Comparison of ENCODE assay signal across 21 cellular contexts in the genomic region with DNA sequence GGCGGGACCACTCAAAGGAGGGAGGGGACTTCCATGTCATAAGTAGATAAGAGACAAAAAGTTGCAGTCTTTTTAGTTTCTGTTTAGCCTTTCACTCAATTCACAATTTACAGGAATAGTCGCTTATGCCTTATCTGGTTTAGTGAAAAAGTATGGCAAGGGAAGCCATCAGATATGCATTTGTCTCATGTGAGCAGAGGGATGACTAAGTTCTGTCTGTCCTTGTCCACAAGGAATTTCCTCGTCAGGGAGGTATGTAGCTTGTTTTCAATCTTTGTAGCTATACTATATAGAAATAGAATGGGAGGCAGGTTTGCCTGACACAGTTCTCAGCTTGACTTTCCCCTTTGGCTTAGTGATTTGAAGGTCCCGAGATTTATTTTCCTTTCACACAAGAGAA.
DNase-seq lines count a peak whose midpoint lies in the region; ATAC-seq and TF ChIP-seq lines count a peak whose summit lies in the region.
"Had no signal": no experiment of that assay in that cellular context is flagged by ENCODE, and none has a peak within 500 bp of the region (broad histone marks: within the 10 kb centered on the region; RNA-seq: fewer than 3 reads in every experiment).

No MANE protein-coding gene starts in this region.

- H3K4me2 ChIP-seq in smooth muscle cell = no peak overlapping the region

- 65% methylated on average over 4 of the region's 4 CpGs for WGBS in smooth muscle cell (ENCODE audit: low lambda C conversion rate)

- H3F3A ChIP-seq in smooth muscle cell (ENCODE audit: low read depth) = no peaks in the 10 kb centered on the region

- DNase-seq in ELR (ENCODE audit: low read depth) = peak; percentile 51
- DNase-seq in foreskin fibroblast = peak; percentile 35 to 64
- DNase-seq in smooth muscle cell (lab: John Stamatoyannopoulos, UW; ENCODE audit: unreplicated experiment) = no peak
- DNase-seq in NCI-H82 (lab: John Stamatoyannopoulos, UW) = no peak
- DNase-seq in SHP77 treated with DMSO at 0.1 percent for 48 hours (lab: John Stamatoyannopoulos, UW) = no peak
- DNase-seq: activated CD8-positive, alpha-beta T cell treated with anti-CD3 and anti-CD28 coated beads, Interleukin-2, amount 10 ng/mL, durations not matched to agents 7 days and 5 days; anterior cingulate cortex; CD4-positive, CD25-positive, alpha-beta regulatory T cell; dermis blood vessel endothelial cell; glutamatergic neuron; kidney glomerular epithelial cell; NCI-H2171; NCI-H526; stimulated activated CD4-positive, alpha-beta T cell treated with anti-CD3 and anti-CD28 coated beads, Interleukin-2, amount 100 ng/mL, for 48 hours had no signal

- peak; percentile 18; the same call in 1 of the 3 replicates for ATAC-seq in SK-N-SH treated with all-trans-retinoic acid at 6 μM for 48 hours
- ATAC-seq in GM19452 (IDR thresholded peaks at IDR 0.05; ENCODE audit: unreplicated experiment) = no peak
- ATAC-seq: activated CD8-positive, alpha-beta T cell treated with anti-CD3 and anti-CD28 coated beads, Interleukin-2, amount 10 ng/mL, durations not matched to agents 7 days and 5 days; activated naive CD4-positive, alpha-beta T cell treated with anti-CD3 and anti-CD28 coated beads, Interleukin-2, amount 50 U/mL, for 72 hours had no signal

- H3K4me3 ChIP-seq in foreskin fibroblast (ENCODE audit: low read depth in 1 of 2, low read length in 2 of 2) (no peak overlapping the region), smooth muscle cell (no peak overlapping the region)
- H3K4me3 ChIP-seq: lung, right atrium auricular region, SJSA1 had no signal

- no peak for TF ChIP-seq CTCF in foreskin fibroblast (IDR thresholded peaks at IDR 0.05; ENCODE audit: low read depth, low read length)
- no peak for TF ChIP-seq CTCF in smooth muscle cell (IDR thresholded peaks at IDR 0.05; ENCODE audit: borderline replicate concordance, insufficient read depth, poor library complexity, severe bottlenecking)

- H3K9ac ChIP-seq in smooth muscle cell (ENCODE audit: low read depth) = no peak overlapping the region
- H3K9ac ChIP-seq: parathyroid adenoma had no signal

- H3K79me2 ChIP-seq in smooth muscle cell (ENCODE audit: low read depth) = no peaks in the 10 kb centered on the region
- H3K79me2 ChIP-seq: parathyroid adenoma had no signal

- H3K4me1 ChIP-seq in smooth muscle cell (ENCODE audit: low read depth) = no peaks in the 10 kb centered on the region
- H3K4me1 ChIP-seq: parathyroid adenoma, right atrium auricular region had no signal

- H3K36me3 ChIP-seq in smooth muscle cell (ENCODE audit: low read depth) = no peaks in the 10 kb centered on the region
- H3K36me3 ChIP-seq: right atrium auricular region, SJSA1 had no signal

- no peak overlapping the region for H2AFZ ChIP-seq in smooth muscle cell (ENCODE audit: low read depth)
- H2AFZ ChIP-seq: parathyroid adenoma had no signal

- no peaks in the 10 kb centered on the region for H4K20me1 ChIP-seq in smooth muscle cell (ENCODE audit: low read depth)

- no peaks in the 10 kb centered on the region for H3K27me3 ChIP-seq in smooth muscle cell (ENCODE audit: low read depth)
- H3K27me3 ChIP-seq: right atrium auricular region, SJSA1 had no signal

- no peaks in the 10 kb centered on the region for H3K9me3 ChIP-seq in smooth muscle cell (replicated peaks; ENCODE audit: low read depth)
- H3K9me3 ChIP-seq: right atrium auricular region, SJSA1 had no signal

- H3K27ac ChIP-seq in smooth muscle cell (ENCODE audit: low read depth) = peak overlapping the region; percentile 47
- H3K27ac ChIP-seq: parathyroid adenoma, right atrium auricular region, SJSA1 had no signal

TF ChIP-seq in SK-N-SH treated with all-trans-retinoic acid at 6 μM for 48 hours, 23 proteins besides CTCF, POLR2A, EP300 and RAD21:
- TF ChIP-seq ZC3H10 (CRISPR knock-in tag; IDR thresholded peaks at IDR 0.05) (no peak), ZFP30 (CRISPR knock-in tag; IDR thresholded peaks at IDR 0.05) (no peak), ZNF8 (CRISPR knock-in tag; IDR thresholded peaks at IDR 0.05) (no peak), GLIS3 (CRISPR knock-in tag; IDR thresholded peaks at IDR 0.05) (no peak), OSR1 (CRISPR knock-in tag; IDR thresholded peaks at IDR 0.05) (no peak), POU6F1 (CRISPR knock-in tag; IDR thresholded peaks at IDR 0.05; ENCODE audit: borderline replicate concordance, low read depth) (no peak), RARB (CRISPR knock-in tag; IDR thresholded peaks at IDR 0.05) (no peak), BACH2 (CRISPR knock-in tag; IDR thresholded peaks at IDR 0.05; ENCODE audit: borderline replicate concordance) (no peak)
- TF ChIP-seq, protein P1, sequence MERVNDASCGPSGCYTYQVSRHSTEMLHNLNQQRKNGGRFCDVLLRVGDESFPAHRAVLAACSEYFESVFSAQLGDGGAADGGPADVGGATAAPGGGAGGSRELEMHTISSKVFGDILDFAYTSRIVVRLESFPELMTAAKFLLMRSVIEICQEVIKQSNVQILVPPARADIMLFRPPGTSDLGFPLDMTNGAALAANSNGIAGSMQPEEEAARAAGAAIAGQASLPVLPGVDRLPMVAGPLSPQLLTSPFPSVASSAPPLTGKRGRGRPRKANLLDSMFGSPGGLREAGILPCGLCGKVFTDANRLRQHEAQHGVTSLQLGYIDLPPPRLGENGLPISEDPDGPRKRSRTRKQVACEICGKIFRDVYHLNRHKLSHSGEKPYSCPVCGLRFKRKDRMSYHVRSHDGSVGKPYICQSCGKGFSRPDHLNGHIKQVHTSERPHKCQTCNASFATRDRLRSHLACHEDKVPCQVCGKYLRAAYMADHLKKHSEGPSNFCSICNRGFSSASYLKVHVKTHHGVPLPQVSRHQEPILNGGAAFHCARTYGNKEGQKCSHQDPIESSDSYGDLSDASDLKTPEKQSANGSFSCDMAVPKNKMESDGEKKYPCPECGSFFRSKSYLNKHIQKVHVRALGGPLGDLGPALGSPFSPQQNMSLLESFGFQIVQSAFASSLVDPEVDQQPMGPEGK (CRISPR knock-in tag; IDR thresholded peaks at IDR 0.05; ENCODE audit: borderline replicate concordance) = no peak
- TF ChIP-seq, protein P2, sequence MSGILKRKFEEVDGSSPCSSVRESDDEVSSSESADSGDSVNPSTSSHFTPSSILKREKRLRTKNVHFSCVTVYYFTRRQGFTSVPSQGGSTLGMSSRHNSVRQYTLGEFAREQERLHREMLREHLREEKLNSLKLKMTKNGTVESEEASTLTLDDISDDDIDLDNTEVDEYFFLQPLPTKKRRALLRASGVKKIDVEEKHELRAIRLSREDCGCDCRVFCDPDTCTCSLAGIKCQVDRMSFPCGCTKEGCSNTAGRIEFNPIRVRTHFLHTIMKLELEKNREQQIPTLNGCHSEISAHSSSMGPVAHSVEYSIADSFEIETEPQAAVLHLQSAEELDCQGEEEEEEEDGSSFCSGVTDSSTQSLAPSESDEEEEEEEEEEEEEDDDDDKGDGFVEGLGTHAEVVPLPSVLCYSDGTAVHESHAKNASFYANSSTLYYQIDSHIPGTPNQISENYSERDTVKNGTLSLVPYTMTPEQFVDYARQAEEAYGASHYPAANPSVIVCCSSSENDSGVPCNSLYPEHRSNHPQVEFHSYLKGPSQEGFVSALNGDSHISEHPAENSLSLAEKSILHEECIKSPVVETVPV (CRISPR knock-in tag; IDR thresholded peaks at IDR 0.05) = no peak
- TF ChIP-seq, protein P3, sequence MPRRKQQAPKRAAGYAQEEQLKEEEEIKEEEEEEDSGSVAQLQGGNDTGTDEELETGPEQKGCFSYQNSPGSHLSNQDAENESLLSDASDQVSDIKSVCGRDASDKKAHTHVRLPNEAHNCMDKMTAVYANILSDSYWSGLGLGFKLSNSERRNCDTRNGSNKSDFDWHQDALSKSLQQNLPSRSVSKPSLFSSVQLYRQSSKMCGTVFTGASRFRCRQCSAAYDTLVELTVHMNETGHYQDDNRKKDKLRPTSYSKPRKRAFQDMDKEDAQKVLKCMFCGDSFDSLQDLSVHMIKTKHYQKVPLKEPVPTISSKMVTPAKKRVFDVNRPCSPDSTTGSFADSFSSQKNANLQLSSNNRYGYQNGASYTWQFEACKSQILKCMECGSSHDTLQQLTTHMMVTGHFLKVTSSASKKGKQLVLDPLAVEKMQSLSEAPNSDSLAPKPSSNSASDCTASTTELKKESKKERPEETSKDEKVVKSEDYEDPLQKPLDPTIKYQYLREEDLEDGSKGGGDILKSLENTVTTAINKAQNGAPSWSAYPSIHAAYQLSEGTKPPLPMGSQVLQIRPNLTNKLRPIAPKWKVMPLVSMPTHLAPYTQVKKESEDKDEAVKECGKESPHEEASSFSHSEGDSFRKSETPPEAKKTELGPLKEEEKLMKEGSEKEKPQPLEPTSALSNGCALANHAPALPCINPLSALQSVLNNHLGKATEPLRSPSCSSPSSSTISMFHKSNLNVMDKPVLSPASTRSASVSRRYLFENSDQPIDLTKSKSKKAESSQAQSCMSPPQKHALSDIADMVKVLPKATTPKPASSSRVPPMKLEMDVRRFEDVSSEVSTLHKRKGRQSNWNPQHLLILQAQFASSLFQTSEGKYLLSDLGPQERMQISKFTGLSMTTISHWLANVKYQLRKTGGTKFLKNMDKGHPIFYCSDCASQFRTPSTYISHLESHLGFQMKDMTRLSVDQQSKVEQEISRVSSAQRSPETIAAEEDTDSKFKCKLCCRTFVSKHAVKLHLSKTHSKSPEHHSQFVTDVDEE (CRISPR knock-in tag; IDR thresholded peaks at IDR 0.05) = no peak

Comparison
In these comparisons a context has a peak if more than half of its experiments do, and no peak if none do; other contexts are left out.
1. DNase-seq: peak in ELR (single experiment) and foreskin fibroblast (2 of 2); none in smooth muscle cell (single experiment), NCI-H82 (single experiment) and SHP77 treated with DMSO at 0.1 percent for 48 hours (single experiment).